In genomic region chr5:123868267-123868666, GRCh38 we compare ENCODE assay signal across 15 cellular contexts.
DNase-seq lines count a peak whose midpoint lies in the region; TF ChIP-seq lines count a peak whose summit lies in the region.
"Had no signal": no experiment of that assay in that cellular context is flagged by ENCODE, and none has a peak within 500 bp of the region (broad histone marks: within the 10 kb centered on the region; RNA-seq: fewer than 3 reads in every experiment).

No MANE protein-coding gene starts in this region.

- H3K4me1 Mint-ChIP-seq in osteocyte (ENCODE audit: unreplicated experiment) = no peaks in the 10 kb centered on the region
- H3K4me1 Mint-ChIP-seq: activated T-helper 17 cell treated with anti-CD3 and anti-CD28 coated beads, Interleukin-2, amount 50 U/mL, for 72 hours; B cell; immature natural killer cell had no signal

- H3K9me3 ChIP-seq in HAP-1 = no peaks in the 10 kb centered on the region
- H3K9me3 ChIP-seq: spleen had no signal

- intact Hi-C loops in dorsolateral prefrontal cortex (cut with DNase I) = no loop called here

- peaks cover 15% of the 10 kb centered on the region for H3K4me1 ChIP-seq in HAP-1

- no peak for TF ChIP-seq CTCF in dorsolateral prefrontal cortex (IDR thresholded peaks at IDR 0.05 in 54 of 56, conservative IDR thresholded peaks at IDR 0.05 in 2 of 56; ENCODE audit: low read depth in 1 of 56, partially characterized antibody in 56 of 56)
- no peak for TF ChIP-seq CTCF in osteocyte (IDR thresholded peaks at IDR 0.05)

- in situ Hi-C loops in HAP-1 (cut with MboI; ENCODE audit: low sequenced_read_pairs) = no loop called here

- no peak overlapping the region for H3K27ac ChIP-seq in dorsolateral prefrontal cortex
- H3K27ac ChIP-seq: spleen had no signal

- H3K27ac Mint-ChIP-seq in osteocyte (ENCODE audit: unreplicated experiment) = no peak overlapping the region
- H3K27ac Mint-ChIP-seq: activated T-helper 17 cell treated with anti-CD3 and anti-CD28 coated beads, Interleukin-2, amount 50 U/mL, for 72 hours; B cell; immature natural killer cell had no signal

- H3K4me3 Mint-ChIP-seq in osteocyte (ENCODE audit: unreplicated experiment) = no peak overlapping the region
- H3K4me3 Mint-ChIP-seq: activated T-helper 17 cell treated with anti-CD3 and anti-CD28 coated beads, Interleukin-2, amount 50 U/mL, for 72 hours; B cell; immature natural killer cell had no signal

- H3K9me3 Mint-ChIP-seq in osteocyte (ENCODE audit: unreplicated experiment) = peaks cover 5% of the 10 kb centered on the region

- H3K27me3 ChIP-seq in HAP-1 (ENCODE audit: low read depth) = peaks cover 3% of the 10 kb centered on the region; the same call in 1 of the 2 replicates
- H3K27me3 ChIP-seq in dorsolateral prefrontal cortex = no peaks in the 10 kb centered on the region
- H3K27me3 ChIP-seq: spleen had no signal

- peak; percentile 53 to 86 for DNase-seq in HAP-1 (ENCODE audit: low spot score in 2 of 2)
- DNase-seq in NCI-H1417 treated with DMSO at 0.1 percent for 48 hours (lab: John Stamatoyannopoulos, UW) = peak; percentile 26
- peak; percentile 90 for DNase-seq in NCI-H69 (lab: John Stamatoyannopoulos, UW)
- DNase-seq in mucosa of gallbladder (ENCODE audit: low spot score) = peak; percentile 25
- DNase-seq in dorsolateral prefrontal cortex = no peak
- DNase-seq in MV-4-11 (lab: John Stamatoyannopoulos, UW) = no peak
- DNase-seq in osteocyte (ENCODE audit: extremely low spot score, unreplicated experiment) = no peak
- DNase-seq: activated CD4-positive, alpha-beta T cell treated with anti-CD3 and anti-CD28 coated beads, Interleukin-2, amount 50 U/mL, for 48 hours; amniotic stem cell; immature natural killer cell; midbrain; spleen; stimulated activated naive CD8-positive, alpha-beta T cell treated with anti-CD3 and anti-CD28 coated beads, Interleukin-15, Interleukin-2, amounts not matched to agents 100 U/mL and 50 U/mL, for 24 hours had no signal

- no peaks in the 10 kb centered on the region for H3K27me3 Mint-ChIP-seq in osteocyte (ENCODE audit: unreplicated experiment)
- H3K27me3 Mint-ChIP-seq: activated T-helper 17 cell treated with anti-CD3 and anti-CD28 coated beads, Interleukin-2, amount 50 U/mL, for 72 hours had no signal

- H3K36me3 ChIP-seq in HAP-1 (replicated peaks) = no peaks in the 10 kb centered on the region
- H3K36me3 ChIP-seq: spleen had no signal

- H3K36me3 Mint-ChIP-seq in osteocyte (ENCODE audit: unreplicated experiment) = no peaks in the 10 kb centered on the region
- H3K36me3 Mint-ChIP-seq: immature natural killer cell had no signal

- H3K4me3 ChIP-seq in HAP-1 = no peak overlapping the region
- H3K4me3 ChIP-seq in dorsolateral prefrontal cortex = no peak overlapping the region
- H3K4me3 ChIP-seq: spleen had no signal

Comparison
In these comparisons a context has a peak if more than half of its experiments do, and no peak if none do; other contexts are left out.
1. DNase-seq: peak in HAP-1 (2 of 2), NCI-H1417 treated with DMSO at 0.1 percent for 48 hours (single experiment), NCI-H69 (single experiment) and mucosa of gallbladder (single experiment); none in dorsolateral prefrontal cortex (0 of 10), MV-4-11 (single experiment) and osteocyte (single experiment).